Comparison of ENCODE assay signal across 8 cellular contexts in genomic region chr3:139937674-139938279, GRCh38. TPM values are rescaled to one million over a fixed set of nuclear protein-coding genes. Genes with fewer than 3 reads are reported as not detected.
DNase-seq lines count a peak whose midpoint lies in the region; ATAC-seq and TF ChIP-seq lines count a peak whose summit lies in the region.

No MANE protein-coding gene starts in this region.

- no peak overlapping the region for H3K27ac ChIP-seq in A673 (ENCODE audit: low read depth, low read length, poor library complexity, severe bottlenecking)

- DNase-seq in A673 (ENCODE audit: low spot score) (peak; percentile 67), GM10266 (ENCODE audit: extremely low spot score) (peak; percentile 60), NCI-H2107 (lab: John Stamatoyannopoulos, UW) (peak; percentile 40), amniotic stem cell (lab: John Stamatoyannopoulos, UW) (peak; percentile 1), hippocampal formation (lab: John Stamatoyannopoulos, UW) (peak; percentile 40 to 55), superior temporal gyrus (ENCODE audit: extremely low spot score) (peak; percentile 81)

- TF ChIP-seq CTCF in A673 (conservative IDR thresholded peaks at IDR 0.05; ENCODE audit: low read depth, low read length) (peak; percentile 83), GM10266 (IDR thresholded peaks at IDR 0.05; ENCODE audit: control insufficient read depth, insufficient read depth, low read depth, missing control alignments) (peak; percentile 47)

- H3K4me1 ChIP-seq in A673 (ENCODE audit: insufficient read depth, low read length, poor library complexity, severe bottlenecking), result peaks cover 12% of the 10 kb centered on the region

- peaks cover 26% of the 10 kb centered on the region for H3K27me3 ChIP-seq in A673 (replicated peaks; ENCODE audit: insufficient read depth, low read depth, low read length, poor library complexity)

- POLR2A ChIA-PET in A673 (lab: Charles Lee; ENCODE audit: low non-redundant PET), result interaction anchor here (0.7 kb wide), 1 partner anchor 10 kb away, joined by 3 read pairs; no protein-coding TSS in a partner anchor

- no peaks in the 10 kb centered on the region for H3K36me3 ChIP-seq in A673 (ENCODE audit: insufficient read depth, low read length, poor library complexity, severe bottlenecking)

- no peaks in the 10 kb centered on the region for H3K9me3 ChIP-seq in A673 (ENCODE audit: low read depth, low read length, poor library complexity, severe bottlenecking)

- ATAC-seq in GM21360 (IDR thresholded peaks at IDR 0.05; ENCODE audit: unreplicated experiment), result no peak
- no peak for ATAC-seq in GM18858 (IDR thresholded peaks at IDR 0.05; ENCODE audit: unreplicated experiment)

- CTCF ChIA-PET in A673 (lab: Charles Lee), result interaction anchor here (0.6 to 1.0 kb wide), 7 partner anchors 17 to 911 kb away, joined by 3 to 5 read pairs (median 4); no protein-coding TSS in a partner anchor

- peak overlapping the region; percentile 64 for H3K4me3 ChIP-seq in A673 (ENCODE audit: low read depth, low read length, poor library complexity, severe bottlenecking)

- intact Hi-C loops in A673 (cut with micrococcal nuclease; ENCODE audit: unreplicated experiment), result loop anchor here (2.0 to 5.0 kb wide), 2 partner anchors 800 to 925 kb away; no protein-coding TSS in a partner anchor

- no TSS peak for BruUV-seq in A673 (replicated peaks; lab: Mats Ljungman, UMichigan)

RNA-seq across cellular contexts. Expression of gene CLSTN2, which starts 2.8 kb away (rescaled TPM):
- 41.0 and 50.7 TPM in 2 replicates for total RNA-seq in A673 (2021)

Comparison
In these comparisons a context has a peak if more than half of its experiments do, and no peak if none do; other contexts are left out.
1. DNase-seq: peak in every context shown above with its lines; median percentile 81 in superior temporal gyrus; 67 in A673; 60 in GM10266; 48 in hippocampal formation; 40 in NCI-H2107; 1 in amniotic stem cell.